24 cellular contexts compared by ENCODE assay signal in genomic region chr21:41441546-41441945, GRCh38. TPM values are rescaled to one million over a fixed set of nuclear protein-coding genes. Genes with fewer than 3 reads are reported as not detected.
"Had no signal": no experiment of that assay in that cellular context is flagged by ENCODE, and none has a peak within 500 bp of the region (broad histone marks: within the 10 kb centered on the region; RNA-seq: fewer than 3 reads in every experiment).

No MANE protein-coding gene starts in this region.

- H3K36me3 ChIP-seq: brain microvascular endothelial cell, cardiac muscle cell, SJSA1 had no signal

- H3K27me3 ChIP-seq: brain microvascular endothelial cell, cardiac muscle cell, Peyer's patch, SJSA1 had no signal

- H3K27ac ChIP-seq: brain microvascular endothelial cell, cardiac muscle cell, Peyer's patch, SJSA1 had no signal

- H3K4me1 ChIP-seq: Peyer's patch, SJSA1 had no signal

- H3K9me3 Mint-ChIP-seq: activated CD4-positive, alpha-beta memory T cell treated with anti-CD3 and anti-CD28 coated beads, Interleukin-2, amount 10 ng/mL, durations not matched to agents 7 days and 5 days; activated CD4-positive, alpha-beta T cell treated with anti-CD3 and anti-CD28 coated beads, Interleukin-2, amount 10 ng/mL, durations not matched to agents 7 days and 5 days; activated naive CD4-positive, alpha-beta T cell treated with anti-CD3 and anti-CD28 coated beads for 36 hours had no signal

- H3K27me3 Mint-ChIP-seq: activated CD4-positive, alpha-beta memory T cell treated with anti-CD3 and anti-CD28 coated beads, Interleukin-2, amount 10 ng/mL, durations not matched to agents 7 days and 5 days; activated CD4-positive, alpha-beta T cell treated with anti-CD3 and anti-CD28 coated beads, Interleukin-2, amount 10 ng/mL, durations not matched to agents 7 days and 5 days; activated naive CD8-positive, alpha-beta T cell had no signal

- DNase-seq: activated CD4-positive, alpha-beta memory T cell treated with anti-CD3 and anti-CD28 coated beads, Interleukin-2, amount 10 ng/mL, durations not matched to agents 7 days and 5 days; activated CD4-positive, alpha-beta T cell treated with anti-CD3 and anti-CD28 coated beads, Interleukin-2, amount 10 ng/mL, durations not matched to agents 7 days and 5 days; activated CD8-positive, alpha-beta memory T cell treated with anti-CD3 and anti-CD28 coated beads, Interleukin-2, amount 50 U/mL, for 48 hours; activated gamma-delta T cell; activated naive CD4-positive, alpha-beta T cell treated with anti-CD3 and anti-CD28 coated beads for 36 hours; activated T-cell treated with anti-CD3 and anti-CD28 coated beads, Interleukin-2, amount 50 U/mL, for 1 hour; amygdala; brain microvascular endothelial cell; cerebellar nuclear complex; Kasumi-1; KBM-7; NCI-H1105 treated with DMSO at 0.1 percent for 48 hours; NCI-H1436 treated with DMSO at 0.1 percent for 48 hours; NCI-H187; NCI-H2081; NCI-H524; Peyer's patch; SHP77; SW 1271 had no signal

- H3K4me3 ChIP-seq: cardiac muscle cell, Peyer's patch, SJSA1 had no signal

- ATAC-seq: activated CD4-positive, CD25-positive, alpha-beta regulatory T cell treated with anti-CD3 and anti-CD28 coated beads, Interleukin-2, amount 50 U/mL, for 24 hours; SK-N-SH treated with all-trans-retinoic acid at 6 μM for 48 hours had no signal

- H3K9me3 ChIP-seq: Peyer's patch, SJSA1 had no signal

- H3K27ac Mint-ChIP-seq: activated CD4-positive, alpha-beta memory T cell treated with anti-CD3 and anti-CD28 coated beads, Interleukin-2, amount 10 ng/mL, durations not matched to agents 7 days and 5 days; activated naive CD4-positive, alpha-beta T cell treated with anti-CD3 and anti-CD28 coated beads for 36 hours; activated naive CD8-positive, alpha-beta T cell had no signal

- H3K4me3 Mint-ChIP-seq: activated CD4-positive, alpha-beta memory T cell treated with anti-CD3 and anti-CD28 coated beads, Interleukin-2, amount 10 ng/mL, durations not matched to agents 7 days and 5 days; activated CD4-positive, alpha-beta T cell treated with anti-CD3 and anti-CD28 coated beads, Interleukin-2, amount 10 ng/mL, durations not matched to agents 7 days and 5 days; activated naive CD4-positive, alpha-beta T cell treated with anti-CD3 and anti-CD28 coated beads for 36 hours; activated naive CD8-positive, alpha-beta T cell had no signal

RNA-seq across cellular contexts. Expression of gene MX1, which starts 15.5 kb away (rescaled TPM):
- total RNA-seq: cardiac muscle cell had no signal
- polyA plus RNA-seq: cardiac muscle cell had no signal
